In genomic region chr7:116924741-116925140, GRCh38 we compare ENCODE assay signal across 18 cellular contexts. TPM values are rescaled to one million over a fixed set of nuclear protein-coding genes. Genes with fewer than 3 reads are reported as not detected.
DNase-seq lines count a peak whose midpoint lies in the region; ATAC-seq, FAIRE-seq and TF ChIP-seq lines count a peak whose summit lies in the region.
"Had no signal": no experiment of that assay in that cellular context is flagged by ENCODE, and none has a peak within 500 bp of the region (broad histone marks: within the 10 kb centered on the region; RNA-seq: fewer than 3 reads in every experiment).

No MANE protein-coding gene starts in this region.

- in situ Hi-C loops in astrocyte of the spinal cord (cut with HindIII; ENCODE audit: low sequenced_read_pairs) = no loop called here

- intact Hi-C loops in left cardiac atrium (cut with DNase I) (loop anchor here in 1 of 2 donors (5.0 kb wide), 1 partner anchor 203 kb away; no protein-coding TSS in a partner anchor), pancreas (cut with DNase I) (loop anchor here in 1 of 3 donors (5.0 kb wide), 1 partner anchor 203 kb away; no protein-coding TSS in a partner anchor)

- H3K9me3 ChIP-seq in cardiac muscle cell (ENCODE audit: low read depth) = no peaks in the 10 kb centered on the region
- no peaks in the 10 kb centered on the region for H3K9me3 ChIP-seq in pancreas
- H3K9me3 ChIP-seq: HAP-1 had no signal

- H3K4me3 ChIP-seq in cardiac muscle cell (no peak overlapping the region), astrocyte of the spinal cord (ENCODE audit: low read depth, low read length) (no peak overlapping the region), pancreas (no peak overlapping the region)
- H3K4me3 ChIP-seq: HAP-1 had no signal

- FAIRE-seq in pancreas (lab: Jason Lieb, UNC) = no peak

- peaks cover 10% of the 10 kb centered on the region for H3K4me1 ChIP-seq in cardiac muscle cell (ENCODE audit: low read depth)
- H3K4me1 ChIP-seq in pancreas = no peaks in the 10 kb centered on the region
- H3K4me1 ChIP-seq: HAP-1 had no signal

- H3K27ac ChIP-seq in cardiac muscle cell = peak overlapping the region; percentile 70
- no peak overlapping the region for H3K27ac ChIP-seq in pancreas
- H3K27ac ChIP-seq: C4-2B, RWPE1 had no signal

- TF ChIP-seq CTCF in cardiac muscle cell (IDR thresholded peaks at IDR 0.05; ENCODE audit: low read depth, low read length) = no peak
- no peak for TF ChIP-seq CTCF in astrocyte of the spinal cord (IDR thresholded peaks at IDR 0.05; ENCODE audit: low read depth, low read length)
- no peak for TF ChIP-seq CTCF in pancreas (IDR thresholded peaks at IDR 0.05)

- H3K36me3 ChIP-seq in cardiac muscle cell = no peaks in the 10 kb centered on the region
- H3K36me3 ChIP-seq in pancreas = no peaks in the 10 kb centered on the region
- H3K36me3 ChIP-seq: HAP-1 had no signal

- WGBS in pancreas, 2 donors = 63 to 68% methylated on average over 5 of the region's 5 CpGs

- ATAC-seq in left cardiac atrium (no peak), pancreas (no peak)

- H3K27me3 ChIP-seq in cardiac muscle cell (no peaks in the 10 kb centered on the region), pancreas (no peaks in the 10 kb centered on the region)

- no peak for DNase-seq in cardiac muscle cell (ENCODE audit: low read depth in 1 of 2, low spot score in 1 of 2)
- no peak for DNase-seq in left cardiac atrium
- peak; percentile 64 for DNase-seq in astrocyte of the spinal cord (ENCODE audit: low read depth, low spot score)
- peak; percentile 47 for DNase-seq in iris pigment epithelial cell (ENCODE audit: low read depth)
- DNase-seq in NCI-H82 (lab: John Stamatoyannopoulos, UW) = no peak
- no peak for DNase-seq in HK-2 (ENCODE audit: unreplicated experiment)
- no peak for DNase-seq in pancreas
- no peak for DNase-seq in stimulated activated CD4-positive, alpha-beta T cell treated with anti-CD3 and anti-CD28 coated beads, Interleukin-4, amount 100 ng/mL, for 1 hour
- DNase-seq: 8988T; NCI-H1436 treated with DMSO at 0.1 percent for 48 hours; NCI-H2081 treated with DMSO at 0.1 percent for 48 hours; NCI-H2227 treated with DMSO at 0.1 percent for 48 hours; NCI-H526 treated with DMSO at 0.1 percent for 48 hours; NK-92 treated with Interleukin-12 subunit alpha and Interleukin-12 subunit beta, amount 100 ng/mL, for 24 hours; OCI-M1 had no signal

RNA-seq across cellular contexts. Expression of gene ST7, which starts 28.6 kb away (rescaled TPM):
- 74.2 and 83.5 TPM in 2 replicates for total RNA-seq in cardiac muscle cell
- polyA plus RNA-seq in cardiac muscle cell = 96.7 and 108 TPM in 2 replicates
- 10 to 100 TPM; 27.5 to 33.1 TPM for total RNA-seq in left cardiac atrium
- total RNA-seq in pancreas = 10 to 100 TPM; 16.4 to 20.2 (median 18.1) TPM
- 10 to 100 TPM in 1 of 2 donors, 1 to 10 TPM in 1; 8.2 to 16.1 TPM for polyA plus RNA-seq in pancreas

Comparison
In these comparisons a context has a peak if more than half of its experiments do, and no peak if none do; other contexts are left out.
1. DNase-seq: peak in astrocyte of the spinal cord (single experiment) and iris pigment epithelial cell (single experiment); none in cardiac muscle cell (0 of 2), left cardiac atrium (single experiment), NCI-H82 (single experiment), HK-2 (single experiment), pancreas (0 of 6) and stimulated activated CD4-positive, alpha-beta T cell treated with anti-CD3 and anti-CD28 coated beads, Interleukin-4, amount 100 ng/mL, for 1 hour (single experiment).